1 cellular context compared by ENCODE assay signal in the genomic region with DNA sequence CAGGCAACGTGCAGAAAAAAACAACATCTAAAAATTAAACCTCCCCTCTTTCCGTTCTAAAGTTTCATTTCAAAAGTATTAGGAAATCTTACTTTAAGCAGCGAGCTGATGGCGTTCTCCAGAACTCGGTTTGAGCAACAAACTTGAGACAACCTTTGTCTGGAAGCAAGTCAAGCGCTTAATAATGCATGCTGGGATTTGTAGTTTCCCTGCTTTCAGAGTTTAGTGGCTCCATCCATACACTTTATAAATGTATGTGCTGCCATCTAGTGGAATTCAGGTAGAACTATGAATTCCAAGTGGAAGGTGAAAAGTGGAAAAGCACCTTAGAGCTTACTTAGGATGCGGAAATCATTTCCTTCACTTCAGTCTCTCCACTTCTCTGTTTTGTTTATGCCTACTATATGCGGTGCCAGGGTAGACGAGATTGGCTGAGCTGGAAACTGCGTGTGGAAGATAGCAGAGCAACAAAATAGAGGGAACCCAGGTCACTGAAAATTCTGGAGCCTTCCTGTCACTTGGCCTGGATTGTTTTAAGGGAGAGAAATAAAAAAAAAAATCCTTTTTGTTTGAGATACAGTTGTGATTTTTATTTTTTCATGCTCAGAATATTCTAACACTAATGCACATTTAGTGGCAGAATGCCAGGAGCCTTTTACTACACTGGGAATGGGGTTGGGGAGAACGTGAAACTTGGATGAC.
TF ChIP-seq lines count a peak whose summit lies in the region.

A gene (minus strand): TSS at position 144 of the 702 bp plus-strand sequence. CDS start 3,580 bp downstream, outside the sequence.

TF ChIP-seq in GM12878, 131 proteins besides CTCF, POLR2A, EP300 and RAD21 (continued from another document and continues in another):
- TF ChIP-seq, protein P1, sequence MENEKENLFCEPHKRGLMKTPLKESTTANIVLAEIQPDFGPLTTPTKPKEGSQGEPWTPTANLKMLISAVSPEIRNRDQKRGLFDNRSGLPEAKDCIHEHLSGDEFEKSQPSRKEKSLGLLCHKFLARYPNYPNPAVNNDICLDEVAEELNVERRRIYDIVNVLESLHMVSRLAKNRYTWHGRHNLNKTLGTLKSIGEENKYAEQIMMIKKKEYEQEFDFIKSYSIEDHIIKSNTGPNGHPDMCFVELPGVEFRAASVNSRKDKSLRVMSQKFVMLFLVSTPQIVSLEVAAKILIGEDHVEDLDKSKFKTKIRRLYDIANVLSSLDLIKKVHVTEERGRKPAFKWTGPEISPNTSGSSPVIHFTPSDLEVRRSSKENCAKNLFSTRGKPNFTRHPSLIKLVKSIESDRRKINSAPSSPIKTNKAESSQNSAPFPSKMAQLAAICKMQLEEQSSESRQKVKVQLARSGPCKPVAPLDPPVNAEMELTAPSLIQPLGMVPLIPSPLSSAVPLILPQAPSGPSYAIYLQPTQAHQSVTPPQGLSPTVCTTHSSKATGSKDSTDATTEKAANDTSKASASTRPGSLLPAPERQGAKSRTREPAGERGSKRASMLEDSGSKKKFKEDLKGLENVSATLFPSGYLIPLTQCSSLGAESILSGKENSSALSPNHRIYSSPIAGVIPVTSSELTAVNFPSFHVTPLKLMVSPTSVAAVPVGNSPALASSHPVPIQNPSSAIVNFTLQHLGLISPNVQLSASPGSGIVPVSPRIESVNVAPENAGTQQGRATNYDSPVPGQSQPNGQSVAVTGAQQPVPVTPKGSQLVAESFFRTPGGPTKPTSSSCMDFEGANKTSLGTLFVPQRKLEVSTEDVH (IDR thresholded peaks at IDR 0.05; ENCODE audit: low read depth, partially characterized antibody), result no peak
- TF ChIP-seq YY1 (IDR thresholded peaks at IDR 0.05; ENCODE audit: low read depth, low read length), result peak; percentile 76
- TF ChIP-seq SIN3A (IDR thresholded peaks at IDR 0.05; ENCODE audit: low read depth, low read length), result 0 out of 2 replicates have a peak, but pooled peaks have one; percentile 7
- no peak for TF ChIP-seq HDGF (IDR thresholded peaks at IDR 0.05)
- TF ChIP-seq, protein P2, sequence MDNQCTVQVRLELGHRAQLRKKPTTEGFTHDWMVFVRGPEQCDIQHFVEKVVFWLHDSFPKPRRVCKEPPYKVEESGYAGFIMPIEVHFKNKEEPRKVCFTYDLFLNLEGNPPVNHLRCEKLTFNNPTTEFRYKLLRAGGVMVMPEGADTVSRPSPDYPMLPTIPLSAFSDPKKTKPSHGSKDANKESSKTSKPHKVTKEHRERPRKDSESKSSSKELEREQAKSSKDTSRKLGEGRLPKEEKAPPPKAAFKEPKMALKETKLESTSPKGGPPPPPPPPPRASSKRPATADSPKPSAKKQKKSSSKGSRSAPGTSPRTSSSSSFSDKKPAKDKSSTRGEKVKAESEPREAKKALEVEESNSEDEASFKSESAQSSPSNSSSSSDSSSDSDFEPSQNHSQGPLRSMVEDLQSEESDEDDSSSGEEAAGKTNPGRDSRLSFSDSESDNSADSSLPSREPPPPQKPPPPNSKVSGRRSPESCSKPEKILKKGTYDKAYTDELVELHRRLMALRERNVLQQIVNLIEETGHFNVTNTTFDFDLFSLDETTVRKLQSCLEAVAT (IDR thresholded peaks at IDR 0.05), result peak; percentile 33; the same call in 1 of the 2 replicates
- peak; percentile 74 for TF ChIP-seq SREBF1 (IDR thresholded peaks at IDR 0.05; ENCODE audit: low read length)
- peak; percentile 64 for TF ChIP-seq SMC3 (IDR thresholded peaks at IDR 0.05; ENCODE audit: borderline replicate concordance, low read length)
- 0 out of 2 replicates have a peak, but pooled peaks have one; percentile 37 for TF ChIP-seq POLR2AphosphoS5 (IDR thresholded peaks at IDR 0.05; ENCODE audit: low read length)
- TF ChIP-seq ZNF24 (IDR thresholded peaks at IDR 0.05), result no peak
- TF ChIP-seq NR2F1 (conservative IDR thresholded peaks at IDR 0.05), result no peak
- TF ChIP-seq, protein P3, sequence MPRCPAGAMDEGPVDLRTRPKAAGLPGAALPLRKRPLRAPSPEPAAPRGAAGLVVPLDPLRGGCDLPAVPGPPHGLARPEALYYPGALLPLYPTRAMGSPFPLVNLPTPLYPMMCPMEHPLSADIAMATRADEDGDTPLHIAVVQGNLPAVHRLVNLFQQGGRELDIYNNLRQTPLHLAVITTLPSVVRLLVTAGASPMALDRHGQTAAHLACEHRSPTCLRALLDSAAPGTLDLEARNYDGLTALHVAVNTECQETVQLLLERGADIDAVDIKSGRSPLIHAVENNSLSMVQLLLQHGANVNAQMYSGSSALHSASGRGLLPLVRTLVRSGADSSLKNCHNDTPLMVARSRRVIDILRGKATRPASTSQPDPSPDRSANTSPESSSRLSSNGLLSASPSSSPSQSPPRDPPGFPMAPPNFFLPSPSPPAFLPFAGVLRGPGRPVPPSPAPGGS (IDR thresholded peaks at IDR 0.05; ENCODE audit: borderline replicate concordance, insufficient read depth, low read depth, low read length, poor library complexity, severe bottlenecking), result no peak
- peak; percentile 29 to 36; a peak in 2 of 4 replicates for TF ChIP-seq IKZF2 (IDR thresholded peaks at IDR 0.05)
- 0 out of 2 replicates have a peak, but pooled peaks have one; percentile 20 for TF ChIP-seq IRF4 (IDR thresholded peaks at IDR 0.05; ENCODE audit: low read depth, low read length)
- TF ChIP-seq SRF (IDR thresholded peaks at IDR 0.05; ENCODE audit: low read depth in 2 of 2, low read length in 2 of 2), result 0 out of 4 replicates have a peak, but pooled peaks of 1 of the 2 experiments have one; percentile 34
- TF ChIP-seq HDAC2 (IDR thresholded peaks at IDR 0.05), result no peak
- TF ChIP-seq, protein P4, sequence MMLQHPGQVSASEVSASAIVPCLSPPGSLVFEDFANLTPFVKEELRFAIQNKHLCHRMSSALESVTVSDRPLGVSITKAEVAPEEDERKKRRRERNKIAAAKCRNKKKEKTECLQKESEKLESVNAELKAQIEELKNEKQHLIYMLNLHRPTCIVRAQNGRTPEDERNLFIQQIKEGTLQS (IDR thresholded peaks at IDR 0.05; ENCODE audit: borderline replicate concordance, extremely low read depth, low read depth, low read length), result no peak
- TF ChIP-seq, protein P5, sequence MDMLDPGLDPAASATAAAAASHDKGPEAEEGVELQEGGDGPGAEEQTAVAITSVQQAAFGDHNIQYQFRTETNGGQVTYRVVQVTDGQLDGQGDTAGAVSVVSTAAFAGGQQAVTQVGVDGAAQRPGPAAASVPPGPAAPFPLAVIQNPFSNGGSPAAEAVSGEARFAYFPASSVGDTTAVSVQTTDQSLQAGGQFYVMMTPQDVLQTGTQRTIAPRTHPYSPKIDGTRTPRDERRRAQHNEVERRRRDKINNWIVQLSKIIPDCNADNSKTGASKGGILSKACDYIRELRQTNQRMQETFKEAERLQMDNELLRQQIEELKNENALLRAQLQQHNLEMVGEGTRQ (IDR thresholded peaks at IDR 0.05; ENCODE audit: borderline replicate concordance, low read depth, low read length), result no peak
- TF ChIP-seq MEF2A (IDR thresholded peaks at IDR 0.05; ENCODE audit: insufficient read depth, low read depth, low read length), result no peak
- TF ChIP-seq YBX1 (IDR thresholded peaks at IDR 0.05), result no peak
- peak; percentile 63; the same call in 1 of the 2 replicates for TF ChIP-seq CREM (IDR thresholded peaks at IDR 0.05; ENCODE audit: low read depth)
- TF ChIP-seq, protein P6, sequence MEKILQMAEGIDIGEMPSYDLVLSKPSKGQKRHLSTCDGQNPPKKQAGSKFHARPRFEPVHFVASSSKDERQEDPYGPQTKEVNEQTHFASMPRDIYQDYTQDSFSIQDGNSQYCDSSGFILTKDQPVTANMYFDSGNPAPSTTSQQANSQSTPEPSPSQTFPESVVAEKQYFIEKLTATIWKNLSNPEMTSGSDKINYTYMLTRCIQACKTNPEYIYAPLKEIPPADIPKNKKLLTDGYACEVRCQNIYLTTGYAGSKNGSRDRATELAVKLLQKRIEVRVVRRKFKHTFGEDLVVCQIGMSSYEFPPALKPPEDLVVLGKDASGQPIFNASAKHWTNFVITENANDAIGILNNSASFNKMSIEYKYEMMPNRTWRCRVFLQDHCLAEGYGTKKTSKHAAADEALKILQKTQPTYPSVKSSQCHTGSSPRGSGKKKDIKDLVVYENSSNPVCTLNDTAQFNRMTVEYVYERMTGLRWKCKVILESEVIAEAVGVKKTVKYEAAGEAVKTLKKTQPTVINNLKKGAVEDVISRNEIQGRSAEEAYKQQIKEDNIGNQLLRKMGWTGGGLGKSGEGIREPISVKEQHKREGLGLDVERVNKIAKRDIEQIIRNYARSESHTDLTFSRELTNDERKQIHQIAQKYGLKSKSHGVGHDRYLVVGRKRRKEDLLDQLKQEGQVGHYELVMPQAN (conservative IDR thresholded peaks at IDR 0.05), result no peak
- no peak for TF ChIP-seq ESRRA (IDR thresholded peaks at IDR 0.05; ENCODE audit: low read length)
- TF ChIP-seq GATAD2B (conservative IDR thresholded peaks at IDR 0.05; ENCODE audit: low read depth), result no peak
- TF ChIP-seq ATF7 (IDR thresholded peaks at IDR 0.05; ENCODE audit: low read depth), result no peak
- no peak for TF ChIP-seq FOXK2 (IDR thresholded peaks at IDR 0.05)
- no peak for TF ChIP-seq BACH1 (IDR thresholded peaks at IDR 0.05; ENCODE audit: borderline replicate concordance)
- TF ChIP-seq, protein P7, sequence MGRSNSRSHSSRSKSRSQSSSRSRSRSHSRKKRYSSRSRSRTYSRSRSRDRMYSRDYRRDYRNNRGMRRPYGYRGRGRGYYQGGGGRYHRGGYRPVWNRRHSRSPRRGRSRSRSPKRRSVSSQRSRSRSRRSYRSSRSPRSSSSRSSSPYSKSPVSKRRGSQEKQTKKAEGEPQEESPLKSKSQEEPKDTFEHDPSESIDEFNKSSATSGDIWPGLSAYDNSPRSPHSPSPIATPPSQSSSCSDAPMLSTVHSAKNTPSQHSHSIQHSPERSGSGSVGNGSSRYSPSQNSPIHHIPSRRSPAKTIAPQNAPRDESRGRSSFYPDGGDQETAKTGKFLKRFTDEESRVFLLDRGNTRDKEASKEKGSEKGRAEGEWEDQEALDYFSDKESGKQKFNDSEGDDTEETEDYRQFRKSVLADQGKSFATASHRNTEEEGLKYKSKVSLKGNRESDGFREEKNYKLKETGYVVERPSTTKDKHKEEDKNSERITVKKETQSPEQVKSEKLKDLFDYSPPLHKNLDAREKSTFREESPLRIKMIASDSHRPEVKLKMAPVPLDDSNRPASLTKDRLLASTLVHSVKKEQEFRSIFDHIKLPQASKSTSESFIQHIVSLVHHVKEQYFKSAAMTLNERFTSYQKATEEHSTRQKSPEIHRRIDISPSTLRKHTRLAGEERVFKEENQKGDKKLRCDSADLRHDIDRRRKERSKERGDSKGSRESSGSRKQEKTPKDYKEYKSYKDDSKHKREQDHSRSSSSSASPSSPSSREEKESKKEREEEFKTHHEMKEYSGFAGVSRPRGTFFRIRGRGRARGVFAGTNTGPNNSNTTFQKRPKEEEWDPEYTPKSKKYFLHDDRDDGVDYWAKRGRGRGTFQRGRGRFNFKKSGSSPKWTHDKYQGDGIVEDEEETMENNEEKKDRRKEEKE (IDR thresholded peaks at IDR 0.05), result no peak
- no peak for TF ChIP-seq ZBED1 (IDR thresholded peaks at IDR 0.05; ENCODE audit: borderline replicate concordance)
- peak; percentile 68; the same call in 1 of the 2 replicates for TF ChIP-seq IKZF1 (conservative IDR thresholded peaks at IDR 0.05)
- no peak for TF ChIP-seq ZNF384 (IDR thresholded peaks at IDR 0.05; ENCODE audit: borderline replicate concordance, low read depth, low read length)
- TF ChIP-seq ASH2L (IDR thresholded peaks at IDR 0.05; ENCODE audit: borderline replicate concordance, low read depth), result no peak
- peak; percentile 42; the same call in 1 of the 2 replicates for TF ChIP-seq CREB1 (IDR thresholded peaks at IDR 0.05; ENCODE audit: low read depth)
- TF ChIP-seq, protein P8, sequence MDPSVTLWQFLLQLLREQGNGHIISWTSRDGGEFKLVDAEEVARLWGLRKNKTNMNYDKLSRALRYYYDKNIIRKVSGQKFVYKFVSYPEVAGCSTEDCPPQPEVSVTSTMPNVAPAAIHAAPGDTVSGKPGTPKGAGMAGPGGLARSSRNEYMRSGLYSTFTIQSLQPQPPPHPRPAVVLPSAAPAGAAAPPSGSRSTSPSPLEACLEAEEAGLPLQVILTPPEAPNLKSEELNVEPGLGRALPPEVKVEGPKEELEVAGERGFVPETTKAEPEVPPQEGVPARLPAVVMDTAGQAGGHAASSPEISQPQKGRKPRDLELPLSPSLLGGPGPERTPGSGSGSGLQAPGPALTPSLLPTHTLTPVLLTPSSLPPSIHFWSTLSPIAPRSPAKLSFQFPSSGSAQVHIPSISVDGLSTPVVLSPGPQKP (IDR thresholded peaks at IDR 0.05; ENCODE audit: low read depth, low read length), result no peak
- TF ChIP-seq SPI1 (IDR thresholded peaks at IDR 0.05; ENCODE audit: borderline replicate concordance, insufficient read depth, low read depth, low read length), result no peak
- TF ChIP-seq TCF12 (IDR thresholded peaks at IDR 0.05; ENCODE audit: low read depth, low read length), result no peak
- TF ChIP-seq, protein P9, sequence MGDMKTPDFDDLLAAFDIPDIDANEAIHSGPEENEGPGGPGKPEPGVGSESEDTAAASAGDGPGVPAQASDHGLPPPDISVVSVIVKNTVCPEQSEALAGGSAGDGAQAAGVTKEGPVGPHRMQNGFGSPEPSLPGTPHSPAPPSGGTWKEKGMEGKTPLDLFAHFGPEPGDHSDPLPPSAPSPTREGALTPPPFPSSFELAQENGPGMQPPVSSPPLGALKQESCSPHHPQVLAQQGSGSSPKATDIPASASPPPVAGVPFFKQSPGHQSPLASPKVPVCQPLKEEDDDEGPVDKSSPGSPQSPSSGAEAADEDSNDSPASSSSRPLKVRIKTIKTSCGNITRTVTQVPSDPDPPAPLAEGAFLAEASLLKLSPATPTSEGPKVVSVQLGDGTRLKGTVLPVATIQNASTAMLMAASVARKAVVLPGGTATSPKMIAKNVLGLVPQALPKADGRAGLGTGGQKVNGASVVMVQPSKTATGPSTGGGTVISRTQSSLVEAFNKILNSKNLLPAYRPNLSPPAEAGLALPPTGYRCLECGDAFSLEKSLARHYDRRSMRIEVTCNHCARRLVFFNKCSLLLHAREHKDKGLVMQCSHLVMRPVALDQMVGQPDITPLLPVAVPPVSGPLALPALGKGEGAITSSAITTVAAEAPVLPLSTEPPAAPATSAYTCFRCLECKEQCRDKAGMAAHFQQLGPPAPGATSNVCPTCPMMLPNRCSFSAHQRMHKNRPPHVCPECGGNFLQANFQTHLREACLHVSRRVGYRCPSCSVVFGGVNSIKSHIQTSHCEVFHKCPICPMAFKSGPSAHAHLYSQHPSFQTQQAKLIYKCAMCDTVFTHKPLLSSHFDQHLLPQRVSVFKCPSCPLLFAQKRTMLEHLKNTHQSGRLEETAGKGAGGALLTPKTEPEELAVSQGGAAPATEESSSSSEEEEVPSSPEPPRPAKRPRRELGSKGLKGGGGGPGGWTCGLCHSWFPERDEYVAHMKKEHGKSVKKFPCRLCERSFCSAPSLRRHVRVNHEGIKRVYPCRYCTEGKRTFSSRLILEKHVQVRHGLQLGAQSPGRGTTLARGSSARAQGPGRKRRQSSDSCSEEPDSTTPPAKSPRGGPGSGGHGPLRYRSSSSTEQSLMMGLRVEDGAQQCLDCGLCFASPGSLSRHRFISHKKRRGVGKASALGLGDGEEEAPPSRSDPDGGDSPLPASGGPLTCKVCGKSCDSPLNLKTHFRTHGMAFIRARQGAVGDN (IDR thresholded peaks at IDR 0.05), result no peak
- peak; percentile 65 for TF ChIP-seq NR2C1 (IDR thresholded peaks at IDR 0.05)
- TF ChIP-seq BCL11A (IDR thresholded peaks at IDR 0.05; ENCODE audit: low read depth, low read length), result no peak
